11 cellular contexts compared by ENCODE assay signal in genomic region chr1:167409183-167409582, GRCh38.
DNase-seq lines count a peak whose midpoint lies in the region; ATAC-seq and TF ChIP-seq lines count a peak whose summit lies in the region.
"Had no signal": no experiment of that assay in that cellular context is flagged by ENCODE, and none has a peak within 500 bp of the region (broad histone marks: within the 10 kb centered on the region; RNA-seq: fewer than 3 reads in every experiment).

No MANE protein-coding gene starts in this region.

- intact Hi-C loops in heart right ventricle (cut with DNase I): loop anchor here in 3 of 10 donors (5.0 to 10.0 kb wide), 3 partner anchors 123 to 134 kb away; no protein-coding TSS in a partner anchor

- H3K56ac ChIP-seq in H9 (ENCODE audit: insufficient read length, low read depth, low read length): no peak overlapping the region

- H3K79me2 ChIP-seq in H9 (ENCODE audit: insufficient read depth, low read length): no peaks in the 10 kb centered on the region

- H3K27ac Mint-ChIP-seq in H9: 0 out of 7 replicates have a peak overlapping the region, but pooled peaks of 1 of the 3 experiments have one; percentile 75

- H3K27me3 Mint-ChIP-seq in H9 (ENCODE audit: low read depth): no peaks in the 10 kb centered on the region

- H3K18ac ChIP-seq in H9 (ENCODE audit: insufficient read length, low read depth, low read length): no peak overlapping the region

- no peak overlapping the region for H3K27ac ChIP-seq in H9 (ENCODE audit: insufficient read length, low read depth, low read length)
- no peak overlapping the region for H3K27ac ChIP-seq in RWPE2 (ENCODE audit: poor library complexity, severe bottlenecking)
- no peak overlapping the region for H3K27ac ChIP-seq in heart right ventricle
- H3K27ac ChIP-seq: prostate gland had no signal

- H4K5ac ChIP-seq in H9 (ENCODE audit: insufficient read length, low read depth, low read length): no peak overlapping the region

- no peaks in the 10 kb centered on the region for H3K4me1 Mint-ChIP-seq in H9

- H3K9me3 Mint-ChIP-seq in H9: no peaks in the 10 kb centered on the region; a peak in 1 of 5 replicates

- no peaks in the 10 kb centered on the region for H3K79me1 ChIP-seq in H9 (ENCODE audit: insufficient read depth, low read depth, low read length, poor library complexity, severe bottlenecking)

- H3K23me2 ChIP-seq in H9 (ENCODE audit: insufficient read length, low read depth, low read length, poor library complexity, severe bottlenecking): no peaks in the 10 kb centered on the region

- no peak overlapping the region for H2BK15ac ChIP-seq in H9 (ENCODE audit: low read depth, low read length)

- H2BK120ac ChIP-seq in H9 (ENCODE audit: low read depth, low read length, poor library complexity, severe bottlenecking): no peak overlapping the region

- ATAC-seq in RWPE2 (ENCODE audit: low read depth) (peak; percentile 78; the same call in 2 of the 3 replicates), HG03039 (IDR thresholded peaks at IDR 0.05; ENCODE audit: unreplicated experiment) (no peak), HG03135 (IDR thresholded peaks at IDR 0.05; ENCODE audit: unreplicated experiment) (no peak), GM21360 (IDR thresholded peaks at IDR 0.05; ENCODE audit: unreplicated experiment) (no peak), heart right ventricle (no peak)
- ATAC-seq: left cardiac atrium had no signal

- no peak overlapping the region for H2BK5ac ChIP-seq in H9 (ENCODE audit: insufficient read length, low read length)

- H3K4ac ChIP-seq in H9 (ENCODE audit: low read depth, low read length): no peak overlapping the region

- H3K9me3 ChIP-seq in BE2C: no peaks in the 10 kb centered on the region
- no peaks in the 10 kb centered on the region for H3K9me3 ChIP-seq in H9 (ENCODE audit: control insufficient read depth, low read depth, low read length)
- no peaks in the 10 kb centered on the region for H3K9me3 ChIP-seq in RWPE2 (ENCODE audit: severe bottlenecking)
- H3K9me3 ChIP-seq in heart right ventricle: no peaks in the 10 kb centered on the region
- H3K9me3 ChIP-seq: prostate gland had no signal

- H2BK20ac ChIP-seq in H9 (ENCODE audit: low read depth, low read length, poor library complexity, severe bottlenecking): no peak overlapping the region

- H3K23ac ChIP-seq in H9 (ENCODE audit: insufficient read length, low read depth, low read length): no peak overlapping the region

- H4K91ac ChIP-seq in H9 (ENCODE audit: insufficient read length, low read depth, low read length): no peak overlapping the region

- H4K8ac ChIP-seq in H9 (replicated peaks; ENCODE audit: insufficient read length, low read depth, low read length): no peak overlapping the region

- no peak overlapping the region for H2AK5ac ChIP-seq in H9 (ENCODE audit: insufficient read length, low read length)

- TF ChIP-seq CTCF in BE2C (IDR thresholded peaks at IDR 0.05; ENCODE audit: low read depth, low read length) (peak; percentile 25; the same call in 1 of the 2 replicates), H9 (conservative IDR thresholded peaks at IDR 0.05) (peak; percentile 65), RWPE2 (IDR thresholded peaks at IDR 0.05; ENCODE audit: poor library complexity, severe bottlenecking) (peak; percentile 34), heart right ventricle (IDR thresholded peaks at IDR 0.05) (no peak)

- no peak overlapping the region for H3K14ac ChIP-seq in H9 (ENCODE audit: insufficient read depth, low read length)

- no peak for DNase-seq in BE2C
- no peak for DNase-seq in H9
- DNase-seq in RWPE2 (ENCODE audit: low spot score): no peak
- DNase-seq in iPS-NIHi7 (ENCODE audit: extremely low spot score): peak; percentile 38
- DNase-seq in heart right ventricle: no peak
- DNase-seq: Kasumi-1, left cardiac atrium had no signal

- no peak overlapping the region for H3K4me3 Mint-ChIP-seq in H9

- no peak overlapping the region for H3T11ph ChIP-seq in H9 (ENCODE audit: low read length)

- H4K20me1 ChIP-seq in H9 (ENCODE audit: control insufficient read depth, insufficient read depth, insufficient read length): no peaks in the 10 kb centered on the region

- H3K4me2 ChIP-seq in H9 (ENCODE audit: insufficient read depth, insufficient read length, low read length): no peak overlapping the region

- H3K36me3 ChIP-seq in BE2C (peaks cover 10% of the 10 kb centered on the region), RWPE2 (ENCODE audit: low read depth) (peaks cover 10% of the 10 kb centered on the region; the same call in 1 of the 2 replicates), heart right ventricle (peaks cover 0 to 81% (median 9%) of the 10 kb centered on the region in 9 donors)
- H3K36me3 ChIP-seq: prostate gland had no signal

- no peaks in the 10 kb centered on the region for H3K27me3 ChIP-seq in BE2C
- no peaks in the 10 kb centered on the region for H3K27me3 ChIP-seq in H9 (ENCODE audit: insufficient read depth, low read length)
- H3K27me3 ChIP-seq in RWPE2 (ENCODE audit: insufficient read depth, poor library complexity, severe bottlenecking): no peaks in the 10 kb centered on the region
- no peaks in the 10 kb centered on the region for H3K27me3 ChIP-seq in heart right ventricle

- H2AFZ ChIP-seq in H9 (ENCODE audit: low read length): no peak overlapping the region

- H3K36me3 Mint-ChIP-seq in H9 (ENCODE audit: insufficient read depth in 1 of 3, low read depth in 3 of 3): peaks cover 20 to 53% (median 46%) of the 10 kb centered on the region in 3 experiments; a peak in 6 of 7 replicates

- no peak overlapping the region for H2BK12ac ChIP-seq in H9 (ENCODE audit: insufficient read length, low read depth, low read length)

- H3K4me3 ChIP-seq in BE2C (ENCODE audit: low read depth, low read length) (no peak overlapping the region), RWPE2 (ENCODE audit: severe bottlenecking) (no peak overlapping the region), heart right ventricle (no peak overlapping the region)
- H3K4me3 ChIP-seq: prostate gland had no signal

- no peak overlapping the region for H3K9ac ChIP-seq in H9 (ENCODE audit: extremely low read depth, insufficient read length, low read length)

- H3K4me1 ChIP-seq in BE2C (no peaks in the 10 kb centered on the region), H9 (ENCODE audit: insufficient read depth, low read length) (no peaks in the 10 kb centered on the region), RWPE2 (ENCODE audit: insufficient read depth, poor library complexity, severe bottlenecking) (no peaks in the 10 kb centered on the region), heart right ventricle (peaks cover 0 to 4% (median 0%) of the 10 kb centered on the region in 9 donors)
- H3K4me1 ChIP-seq: prostate gland had no signal

- no CpG with 5 or more reads among the region's 1 CpG for WGBS in H9 (ENCODE audit: extremely low coverage, insufficient read length, low lambda C conversion rate)
- WGBS in heart right ventricle, 2 donors: 92 to 93% methylated on average over 1 of the region's 1 CpG

Comparison
In these comparisons a context has a peak if more than half of its experiments do, and no peak if none do; other contexts are left out.
1. CTCF ChIP-seq: peak in BE2C (single experiment), H9 (single experiment) and RWPE2 (single experiment); none in heart right ventricle (0 of 9).